In the genomic region with DNA sequence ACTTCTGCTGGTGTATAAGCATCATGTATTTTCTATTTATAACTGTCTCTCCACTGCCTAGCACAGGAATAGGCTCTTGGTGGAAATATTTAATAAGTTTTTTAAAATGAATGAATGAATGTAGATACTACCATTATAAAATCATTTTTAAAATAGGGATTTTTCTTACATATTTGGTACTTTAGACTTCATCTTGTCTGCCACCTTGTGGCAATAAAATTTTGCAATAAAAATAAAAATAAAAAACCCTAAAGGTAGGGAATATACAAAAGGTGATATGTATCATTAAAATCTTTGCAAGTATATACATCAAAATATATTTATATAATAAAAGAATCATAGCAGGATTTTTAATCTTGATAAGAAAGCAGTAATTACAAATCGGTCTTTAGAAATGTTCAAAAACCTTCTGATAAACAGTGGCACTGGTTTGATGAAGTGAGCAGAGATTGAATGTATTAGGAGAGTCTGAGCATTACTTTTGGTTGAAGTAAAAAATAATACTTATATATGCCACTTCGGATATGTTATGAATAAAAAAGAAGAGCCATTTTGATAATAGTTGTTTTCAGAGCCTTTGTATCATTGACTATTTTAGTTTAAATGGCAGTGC, we compare ENCODE assay signal across 13 cellular contexts.
DNase-seq lines count a peak whose midpoint lies in the region; ATAC-seq and TF ChIP-seq lines count a peak whose summit lies in the region.
"Had no signal": no experiment of that assay in that cellular context is flagged by ENCODE, and none has a peak within 500 bp of the region (broad histone marks: within the 10 kb centered on the region; RNA-seq: fewer than 3 reads in every experiment).

No MANE protein-coding gene starts in this region.

- no peaks in the 10 kb centered on the region for H3K9me3 ChIP-seq in OCI-LY7 (ENCODE audit: low read length)
- H3K9me3 ChIP-seq: vagina had no signal

- no peak overlapping the region for H2AFZ ChIP-seq in OCI-LY7 (ENCODE audit: low read length)

- no peaks in the 10 kb centered on the region for H3K79me2 ChIP-seq in OCI-LY7 (ENCODE audit: insufficient read depth, low read depth, low read length)

- no peaks in the 10 kb centered on the region for H3K9me2 ChIP-seq in OCI-LY7 (ENCODE audit: insufficient read depth, low read length)

- intact Hi-C loops in OCI-LY7 (cut with micrococcal nuclease; ENCODE audit: unreplicated experiment): loop anchor here (10.0 kb wide), 1 partner anchor 211 kb away; no protein-coding TSS in a partner anchor

- no peaks in the 10 kb centered on the region for H3K36me3 ChIP-seq in OCI-LY7 (ENCODE audit: insufficient read depth, low read length)
- H3K36me3 ChIP-seq: vagina had no signal

- no peaks in the 10 kb centered on the region for H4K20me1 ChIP-seq in OCI-LY7 (ENCODE audit: insufficient read depth, low read length)

- no peak overlapping the region for H3K27ac ChIP-seq in OCI-LY7 (ENCODE audit: low read depth, low read length, poor library complexity, severe bottlenecking)
- H3K27ac ChIP-seq: vagina had no signal

- TF ChIP-seq POLR2A in erythroblast (IDR thresholded peaks at IDR 0.05; ENCODE audit: low read length): no peak

- TF ChIP-seq CTCF in OCI-LY7 (conservative IDR thresholded peaks at IDR 0.05; ENCODE audit: low read length) (peak; percentile 69), retinal pigment epithelial cell (conservative IDR thresholded peaks at IDR 0.05; ENCODE audit: low read depth, low read length) (peak; percentile 22)

- peak; percentile 19 for DNase-seq in NCI-H2227 (lab: John Stamatoyannopoulos, UW; ENCODE audit: unreplicated experiment)
- DNase-seq in NCI-H2227 treated with DMSO at 0.1 percent for 48 hours (lab: John Stamatoyannopoulos, UW): no peak
- no peak for DNase-seq in OCI-LY7 (ENCODE audit: low spot score)
- peak; percentile 1 to 18 for DNase-seq in erythroblast (lab: John Stamatoyannopoulos, UW)
- no peak for DNase-seq in retinal pigment epithelial cell (ENCODE audit: low read depth)
- DNase-seq in activated gamma-delta T cell (lab: John Stamatoyannopoulos, UW): no peak
- DNase-seq: activated naive CD4-positive, alpha-beta T cell; foreskin melanocyte; HCEC 1CT; stimulated activated CD4-positive, alpha-beta T cell treated with anti-CD3 and anti-CD28 coated beads, Interleukin-4, amount 100 ng/mL, for 24 hours had no signal

- no peak overlapping the region for H3K4me2 ChIP-seq in OCI-LY7 (ENCODE audit: low read length)

- CTCF ChIA-PET in OCI-LY7 (lab: Charles Lee; ENCODE audit: unreplicated experiment): no interaction called here

- no peak for ATAC-seq in GM18909 (IDR thresholded peaks at IDR 0.05; ENCODE audit: poor library complexity, unreplicated experiment)
- no peak for ATAC-seq in HG03139 (IDR thresholded peaks at IDR 0.05; ENCODE audit: unreplicated experiment)

- H3K4me1 ChIP-seq in OCI-LY7 (ENCODE audit: insufficient read depth, low read length, poor library complexity, severe bottlenecking): no peaks in the 10 kb centered on the region
- H3K4me1 ChIP-seq: vagina had no signal

- H3K4me3 ChIP-seq in OCI-LY7 (ENCODE audit: low read depth, low read length, poor library complexity, severe bottlenecking) (no peak overlapping the region), retinal pigment epithelial cell (ENCODE audit: low read length) (no peak overlapping the region)
- H3K4me3 ChIP-seq: vagina had no signal

- BruUV-seq in OCI-LY7 (replicated peaks; lab: Mats Ljungman, UMichigan): no TSS peak

- POLR2A ChIA-PET in OCI-LY7 (lab: Charles Lee): interaction anchor here (0.5 kb wide), 1 partner anchor 92 kb away, joined by 5 read pairs; no protein-coding TSS in a partner anchor

Comparison
In these comparisons a context has a peak if more than half of its experiments do, and no peak if none do; other contexts are left out.
1. DNase-seq: peak in NCI-H2227 (single experiment) and erythroblast (2 of 2); none in NCI-H2227 treated with DMSO at 0.1 percent for 48 hours (single experiment), OCI-LY7 (single experiment), retinal pigment epithelial cell (single experiment) and activated gamma-delta T cell (single experiment).